ENCODE assay signal across 1 cellular context in the genomic region with DNA sequence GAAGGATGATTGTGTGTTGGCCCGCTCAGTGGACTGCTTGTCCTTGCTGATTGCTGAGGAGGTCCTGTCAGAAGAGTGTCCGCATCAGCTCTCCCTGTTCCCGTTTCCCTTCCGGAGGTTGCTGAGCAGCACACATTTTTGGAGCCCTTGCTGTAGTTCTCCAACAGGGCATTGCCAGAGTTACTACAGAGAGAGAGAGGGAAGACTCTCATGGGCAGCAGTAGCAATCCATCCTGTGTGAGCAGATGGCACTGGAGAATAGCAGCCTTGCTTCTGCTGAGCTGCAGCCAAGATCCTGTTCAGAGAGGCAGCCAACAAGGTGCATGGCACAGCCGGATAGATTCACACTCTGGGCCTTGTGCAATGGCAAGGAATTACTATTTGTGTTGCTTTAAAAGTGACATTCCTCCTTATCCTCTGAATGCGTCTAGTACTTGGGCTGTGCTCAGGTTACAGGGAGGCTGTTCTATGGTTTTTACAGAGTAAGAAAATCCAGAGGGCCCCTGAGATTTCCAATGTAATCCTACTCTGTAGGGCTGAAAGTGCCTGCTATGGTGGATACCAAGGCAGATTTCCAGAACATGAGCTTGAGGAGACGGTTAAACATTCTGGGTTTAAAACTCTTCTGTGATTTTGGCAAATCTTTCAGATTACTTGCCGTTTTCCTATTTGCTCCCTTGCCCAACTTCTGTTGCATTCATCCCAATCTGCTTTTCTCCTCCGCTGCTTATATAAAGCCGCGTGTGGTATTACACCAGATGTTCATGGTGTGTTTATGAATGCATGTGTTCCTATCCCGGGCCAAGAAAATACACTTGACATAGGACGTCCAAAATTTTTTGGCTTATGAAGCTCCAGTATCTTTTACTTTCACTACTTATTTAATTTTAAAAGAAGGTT.
TF ChIP-seq lines count a peak whose summit lies in the region.

No MANE protein-coding gene starts in this region.

TF ChIP-seq in WTC11, 78 proteins besides CTCF, POLR2A, EP300 and RAD21 (continued from another document):
- TF ChIP-seq ZNF121 (CRISPR knock-in tag; IDR thresholded peaks at IDR 0.05), result no peak
- no peak for TF ChIP-seq MYBL2 (CRISPR knock-in tag; IDR thresholded peaks at IDR 0.05)
- TF ChIP-seq MXD4 (CRISPR knock-in tag; IDR thresholded peaks at IDR 0.05; ENCODE audit: borderline replicate concordance), result no peak
- no peak for TF ChIP-seq ZNF232 (CRISPR knock-in tag; IDR thresholded peaks at IDR 0.05)
- TF ChIP-seq, protein P1, sequence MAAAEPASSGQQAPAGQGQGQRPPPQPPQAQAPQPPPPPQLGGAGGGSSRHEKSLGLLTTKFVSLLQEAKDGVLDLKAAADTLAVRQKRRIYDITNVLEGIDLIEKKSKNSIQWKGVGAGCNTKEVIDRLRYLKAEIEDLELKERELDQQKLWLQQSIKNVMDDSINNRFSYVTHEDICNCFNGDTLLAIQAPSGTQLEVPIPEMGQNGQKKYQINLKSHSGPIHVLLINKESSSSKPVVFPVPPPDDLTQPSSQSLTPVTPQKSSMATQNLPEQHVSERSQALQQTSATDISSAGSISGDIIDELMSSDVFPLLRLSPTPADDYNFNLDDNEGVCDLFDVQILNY (CRISPR knock-in tag; IDR thresholded peaks at IDR 0.05), result no peak
- no peak for TF ChIP-seq GTF2I (CRISPR knock-in tag; conservative IDR thresholded peaks at IDR 0.05)
- TF ChIP-seq TEAD1 (CRISPR knock-in tag; IDR thresholded peaks at IDR 0.05), result no peak
TF ChIP-seq in WTC11: peak in this region for 0.
